Comparison of ENCODE assay signal across 11 cellular contexts in genomic region chr10:90167174-90168064, GRCh38.
A peak's percentile ranks its signal among the peaks of the same experiment; 100 is the strongest.
DNase-seq lines count a peak whose midpoint lies in the region; ATAC-seq and TF ChIP-seq lines count a peak whose summit lies in the region.
"Had no signal": no experiment of that assay in that cellular context is flagged by ENCODE, and none has a peak within 500 bp of the region (broad histone marks: within the 10 kb centered on the region; RNA-seq: fewer than 3 reads in every experiment).

No MANE protein-coding gene starts in this region.

- no peak overlapping the region for H4K8ac ChIP-seq in mesendoderm (ENCODE audit: low read depth, low read length)

- no peak overlapping the region for H3K4ac ChIP-seq in mesendoderm (ENCODE audit: low read depth, low read length)

- no peak overlapping the region for H3K56ac ChIP-seq in mesendoderm (ENCODE audit: low read length)

- H4K5ac ChIP-seq in mesendoderm (ENCODE audit: low read length): no peak overlapping the region

- H3K4me1 ChIP-seq in smooth muscle cell (ENCODE audit: low read depth): no peaks in the 10 kb centered on the region
- H3K4me1 ChIP-seq in mesendoderm (ENCODE audit: control insufficient read depth, low read depth, low read length): no peaks in the 10 kb centered on the region
- H3K4me1 ChIP-seq: SJCRH30 had no signal

- H3K36me3 ChIP-seq in smooth muscle cell (ENCODE audit: low read depth): no peaks in the 10 kb centered on the region
- H3K36me3 ChIP-seq in mesendoderm (ENCODE audit: control insufficient read depth, insufficient read depth, low read length): no peaks in the 10 kb centered on the region
- H3K36me3 ChIP-seq: SJCRH30 had no signal

- H2AFZ ChIP-seq in smooth muscle cell (ENCODE audit: low read depth): no peak overlapping the region

- no peak overlapping the region for H3K23ac ChIP-seq in mesendoderm (ENCODE audit: low read length)

- H3K4me2 ChIP-seq in smooth muscle cell (no peak overlapping the region), mesendoderm (ENCODE audit: low read length) (no peak overlapping the region)

- H3K27ac ChIP-seq in smooth muscle cell (ENCODE audit: low read depth) (no peak overlapping the region), mesendoderm (ENCODE audit: low read depth, low read length) (no peak overlapping the region)
- H3K27ac ChIP-seq: SJCRH30 had no signal

- no peak overlapping the region for H3K9ac ChIP-seq in smooth muscle cell (ENCODE audit: low read depth)
- no peak overlapping the region for H3K9ac ChIP-seq in mesendoderm (ENCODE audit: low read length)

- 9% methylated on average over 1 of the region's 1 CpG for WGBS in smooth muscle cell (ENCODE audit: low lambda C conversion rate)
- WGBS in mesendoderm (ENCODE audit: extremely low coverage, insufficient coverage, low lambda C conversion rate): no CpG with 5 or more reads among the region's 1 CpG

- no peak overlapping the region for H2BK120ac ChIP-seq in mesendoderm (ENCODE audit: low read depth, low read length)

- no peak overlapping the region for H3K4me3 ChIP-seq in NB4 (ENCODE audit: low read depth, low read length)
- H3K4me3 ChIP-seq in fibroblast of pulmonary artery (replicated peaks; ENCODE audit: low read depth, low read length): no peak overlapping the region
- H3K4me3 ChIP-seq in smooth muscle cell: no peak overlapping the region
- no peak overlapping the region for H3K4me3 ChIP-seq in mesendoderm (ENCODE audit: low read length)
- H3K4me3 ChIP-seq: SJCRH30 had no signal

- H4K20me1 ChIP-seq in smooth muscle cell (ENCODE audit: low read depth): no peaks in the 10 kb centered on the region

- H2BK15ac ChIP-seq in mesendoderm (replicated peaks; ENCODE audit: low read depth): no peak overlapping the region

- H3K79me2 ChIP-seq in smooth muscle cell (ENCODE audit: low read depth) (no peaks in the 10 kb centered on the region), mesendoderm (ENCODE audit: control insufficient read depth, insufficient read depth, low read length) (no peaks in the 10 kb centered on the region)

- H3K27me3 ChIP-seq in smooth muscle cell (ENCODE audit: low read depth) (no peaks in the 10 kb centered on the region), mesendoderm (ENCODE audit: insufficient read depth, low read length, poor library complexity) (no peaks in the 10 kb centered on the region)
- H3K27me3 ChIP-seq: SJCRH30 had no signal

- H3K18ac ChIP-seq in mesendoderm (ENCODE audit: low read length): no peak overlapping the region

- H3K79me1 ChIP-seq in mesendoderm (ENCODE audit: low read length): no peaks in the 10 kb centered on the region

- no peak for TF ChIP-seq POLR2A in NB4 (IDR thresholded peaks at IDR 0.05; ENCODE audit: extremely low read depth, insufficient read length)

- H2BK5ac ChIP-seq in mesendoderm (ENCODE audit: low read length): no peak overlapping the region

- ATAC-seq in GM18511 (IDR thresholded peaks at IDR 0.05; ENCODE audit: unreplicated experiment) (peak; percentile 86), HG02759 (IDR thresholded peaks at IDR 0.05; ENCODE audit: unreplicated experiment) (peak; percentile 67), GM21447 (IDR thresholded peaks at IDR 0.05; ENCODE audit: unreplicated experiment) (no peak)

- H2AK5ac ChIP-seq in mesendoderm (ENCODE audit: low read length): no peak overlapping the region

- no peaks in the 10 kb centered on the region for H3K9me3 ChIP-seq in smooth muscle cell (replicated peaks; ENCODE audit: low read depth)
- H3K9me3 ChIP-seq: SJCRH30 had no signal

- no peak for TF ChIP-seq CTCF in NB4 (IDR thresholded peaks at IDR 0.05; ENCODE audit: low read depth, low read length)
- TF ChIP-seq CTCF in fibroblast of pulmonary artery (IDR thresholded peaks at IDR 0.05; ENCODE audit: low read length, missing control alignments): no peak
- TF ChIP-seq CTCF in smooth muscle cell (IDR thresholded peaks at IDR 0.05; ENCODE audit: borderline replicate concordance, insufficient read depth, poor library complexity, severe bottlenecking): no peak

- DNase-seq in NB4 (ENCODE audit: low read depth) (peak; percentile 56), fibroblast of pulmonary artery (ENCODE audit: low read depth) (peak; percentile 84), smooth muscle cell (lab: John Stamatoyannopoulos, UW; ENCODE audit: unreplicated experiment) (no peak), mesendoderm (no peak), iPS-NIHi7 (ENCODE audit: extremely low spot score) (no peak)
- DNase-seq: activated CD4-positive, alpha-beta T cell treated with anti-CD3 and anti-CD28 coated beads, Interleukin-2, amount 10 ng/mL, durations not matched to agents 24 days and 14 days; CD4-positive, CD25-positive, alpha-beta regulatory T cell; SJCRH30 had no signal

- no peaks in the 10 kb centered on the region for H3F3A ChIP-seq in smooth muscle cell (ENCODE audit: low read depth)

Comparison
In these comparisons a context has a peak if more than half of its experiments do, and no peak if none do; other contexts are left out.
1. DNase-seq: peak in NB4 (single experiment) and fibroblast of pulmonary artery (single experiment); none in smooth muscle cell (single experiment), mesendoderm (single experiment) and iPS-NIHi7 (single experiment).